10 cellular contexts compared by ENCODE assay signal in genomic region chr2:208363485-208363884, GRCh38. TPM values are rescaled to one million over a fixed set of nuclear protein-coding genes. Genes with fewer than 3 reads are reported as not detected.
DNase-seq lines count a peak whose midpoint lies in the region; ATAC-seq, FAIRE-seq and TF ChIP-seq lines count a peak whose summit lies in the region.
"Had no signal": no experiment of that assay in that cellular context is flagged by ENCODE, and none has a peak within 500 bp of the region (broad histone marks: within the 10 kb centered on the region; RNA-seq: fewer than 3 reads in every experiment).

No MANE protein-coding gene starts in this region.

- no peak for TF ChIP-seq CTCF in GM12878 (IDR thresholded peaks at IDR 0.05 in 2 of 3, conservative IDR thresholded peaks at IDR 0.05 in 1 of 3; ENCODE audit: control insufficient read depth in 2 of 3, extremely low read depth in 1 of 3, insufficient read depth in 1 of 3, low read depth in 3 of 3, low read length in 3 of 3)
- no peak for TF ChIP-seq CTCF in endodermal cell (conservative IDR thresholded peaks at IDR 0.05)
- TF ChIP-seq CTCF in omental fat pad (IDR thresholded peaks at IDR 0.05), result no peak

- ATAC-seq in GM19452 (IDR thresholded peaks at IDR 0.05; ENCODE audit: unreplicated experiment) (peak; percentile 74), HG03378 (IDR thresholded peaks at IDR 0.05; ENCODE audit: unreplicated experiment) (peak; percentile 84), GM12878 (peak; percentile 75), omental fat pad (ENCODE audit: low FRiP score) (no peak)

- TF ChIP-seq EP300 in GM12878 (IDR thresholded peaks at IDR 0.05; ENCODE audit: borderline replicate concordance in 1 of 2, control insufficient read depth in 1 of 2, low read depth in 2 of 2, low read length in 2 of 2), result no peak

- SMC1A ChIA-PET in GM12878 (lab: Charles Lee; ENCODE audit: uncharacterized antibody, unreplicated experiment), result no interaction called here

- no peaks in the 10 kb centered on the region for H3K4me1 Mint-ChIP-seq in endodermal cell

- DNase-seq in AG08395 (ENCODE audit: low spot score) (peak; percentile 31), GM12878 (ENCODE audit: low read depth, low spot score) (peak; percentile 23), NCI-H1417 treated with DMSO at 0.1 percent for 48 hours (lab: John Stamatoyannopoulos, UW) (no peak), endodermal cell (no peak), omental fat pad (ENCODE audit: low spot score) (no peak), small intestine (no peak)
- DNase-seq: NCI-H1436; stimulated activated CD4-positive, alpha-beta T cell treated with anti-CD3 and anti-CD28 coated beads, Interleukin-1b, Interleukin-23, amount 100 ng/mL, for 48 hours had no signal

- FAIRE-seq in GM12878 (lab: Jason Lieb, UNC) (no peak), small intestine (lab: Jason Lieb, UNC) (no peak)

- H3K27ac Mint-ChIP-seq in endodermal cell, result no peak overlapping the region

- BruUV-seq in GM12878 (replicated peaks; lab: Mats Ljungman, UMichigan), result no TSS peak

- intact Hi-C loops in GM12878 (cut with micrococcal nuclease; ENCODE audit: unreplicated experiment), result loop anchor here (5.0 kb wide), 1 partner anchor 96 kb away; the partner anchor contains the start of gene PIKFYVE

- H3K4me3 ChIP-seq in GM12878, result no peak overlapping the region
- no peak overlapping the region for H3K4me3 ChIP-seq in endodermal cell (ENCODE audit: low read length)
- no peak overlapping the region for H3K4me3 ChIP-seq in small intestine (ENCODE audit: low read depth in 1 of 2, low read length in 2 of 2)

- peaks cover 15% of the 10 kb centered on the region for H3K36me3 Mint-ChIP-seq in endodermal cell (ENCODE audit: low read depth)

- no peaks in the 10 kb centered on the region; the same call in 1 of the 2 replicates for H3K4me1 ChIP-seq in GM12878 (ENCODE audit: control insufficient read depth, insufficient read depth, low read length)
- H3K4me1 ChIP-seq in endodermal cell (ENCODE audit: control insufficient read depth, insufficient read depth, low read length), result no peaks in the 10 kb centered on the region
- no peaks in the 10 kb centered on the region for H3K4me1 ChIP-seq in small intestine (ENCODE audit: control insufficient read depth in 2 of 2, insufficient read depth in 1 of 2, low read depth in 1 of 2, low read length in 1 of 2)

- H3K36me3 ChIP-seq in GM12878 (ENCODE audit: control insufficient read depth in 2 of 2, insufficient read depth in 2 of 2, low read length in 1 of 2) (peaks cover 0 to 9% of the 10 kb centered on the region in 2 experiments; a peak in 2 of 4 replicates), endodermal cell (ENCODE audit: control insufficient read depth, insufficient read depth, low read length) (peaks cover 7% of the 10 kb centered on the region), small intestine (ENCODE audit: control insufficient read depth in 2 of 2, insufficient read depth in 2 of 2, low read length in 2 of 2) (no peaks in the 10 kb centered on the region)

- H3K27me3 ChIP-seq in GM12878 (replicated peaks in 1 of 2; ENCODE audit: control insufficient read depth in 2 of 2, insufficient read depth in 2 of 2, low read length in 1 of 2) (no peaks in the 10 kb centered on the region), endodermal cell (ENCODE audit: control insufficient read depth, insufficient read depth, low read length, poor library complexity, severe bottlenecking) (no peaks in the 10 kb centered on the region), small intestine (ENCODE audit: control insufficient read depth in 2 of 2, insufficient read depth in 2 of 2, low read length in 2 of 2) (no peaks in the 10 kb centered on the region)

- no peak overlapping the region for H2AFZ ChIP-seq in GM12878 (ENCODE audit: control insufficient read depth, low read depth, low read length)

- H3K9ac ChIP-seq in GM12878 (ENCODE audit: control insufficient read depth, insufficient read depth, low read length) (no peak overlapping the region), endodermal cell (ENCODE audit: extremely low read depth, low read length, poor library complexity, severe bottlenecking) (no peak overlapping the region)

- no peak for TF ChIP-seq POLR2A in GM12878 (IDR thresholded peaks at IDR 0.05; ENCODE audit: low read depth, low read length)

- no peaks in the 10 kb centered on the region for H3K79me2 ChIP-seq in GM12878 (ENCODE audit: control insufficient read depth, insufficient read depth, low read length)

- H3K27me3 Mint-ChIP-seq in endodermal cell (ENCODE audit: insufficient read depth), result no peaks in the 10 kb centered on the region

- H3K27ac ChIP-seq in GM12878 (ENCODE audit: control insufficient read depth, insufficient read depth) (no peak overlapping the region), endodermal cell (ENCODE audit: low read depth, low read length) (no peak overlapping the region), small intestine (ENCODE audit: low read depth in 1 of 2, low read length in 1 of 2) (no peak overlapping the region)

- in situ Hi-C loops in GM12878 (cut with MboI), result no loop called here

- CTCF ChIA-PET in GM12878 (lab: Yijun Ruan, JAX), result no interaction called here

- RAD21 ChIA-PET in GM12878 (lab: Charles Lee; ENCODE audit: unreplicated experiment), result no interaction called here

- H3K9me3 ChIP-seq in GM12878 (replicated peaks; ENCODE audit: control insufficient read depth, insufficient read depth, low read length) (peaks cover 3% of the 10 kb centered on the region; the same call in 2 of the 3 replicates), endodermal cell (ENCODE audit: control insufficient read depth, low read length) (peaks cover 13% of the 10 kb centered on the region), small intestine (ENCODE audit: control insufficient read depth, low read depth) (no peaks in the 10 kb centered on the region)

- WGBS in GM12878 (ENCODE audit: insufficient coverage, insufficient replicate concordance, low lambda C conversion rate, missing lambda C conversion rate), result 0% methylated on average over 2 of the region's 2 CpGs
- WGBS in endodermal cell (ENCODE audit: insufficient coverage in 1 of 2, insufficient read length in 1 of 2), 2 experiments, result 89% methylated on average over 2 of the region's 2 CpGs
- 58 to 77% (median 62%) methylated on average over 2 of the region's 2 CpGs for WGBS in small intestine, 3 donors

- no peak overlapping the region for H3K4me3 Mint-ChIP-seq in endodermal cell

- no peaks in the 10 kb centered on the region for H4K20me1 ChIP-seq in GM12878 (ENCODE audit: control insufficient read depth, insufficient read depth)

- POLR2A ChIA-PET in GM12878 (lab: Charles Lee), result interaction anchor here (0.6 kb wide), 1 partner anchor 18 kb away, joined by 3 read pairs; no protein-coding TSS in a partner anchor

- H3K9me3 Mint-ChIP-seq in endodermal cell, result peaks cover 16% of the 10 kb centered on the region

- no peak for TF ChIP-seq RAD21 in GM12878 (IDR thresholded peaks at IDR 0.05; ENCODE audit: insufficient read depth, low read depth, low read length)

- H3K4me2 ChIP-seq in GM12878 (ENCODE audit: control insufficient read depth, insufficient read depth), result no peak overlapping the region

TF ChIP-seq in GM12878, 131 proteins besides CTCF, POLR2A, EP300 and RAD21 (continues in another document):
- TF ChIP-seq RAD51 (IDR thresholded peaks at IDR 0.05) (no peak), IRF4 (IDR thresholded peaks at IDR 0.05; ENCODE audit: low read depth, low read length) (no peak), TCF12 (IDR thresholded peaks at IDR 0.05; ENCODE audit: low read depth, low read length) (no peak), MLLT1 (IDR thresholded peaks at IDR 0.05) (no peak), HCFC1 (IDR thresholded peaks at IDR 0.05; ENCODE audit: low read length) (no peak), ZNF274 (IDR thresholded peaks at IDR 0.05; ENCODE audit: insufficient read depth, insufficient read length) (no peak)

RNA-seq across cellular contexts. Expression of gene PTH2R, which starts 43.1 kb away (rescaled TPM):
- total RNA-seq in GM12878 (2013; cell fraction: nucleolus; rRNA removed), result 0.15 and 0.20 TPM in 2 replicates
- total RNA-seq in GM12878 (2014; rRNA removed), result 0.05 and 0.06 TPM in 2 replicates
- not detected in 2 replicates for total RNA-seq in GM12878 (2014; rRNA removed; fragmentation: Illumina TruSeq; extraction: Trizol)
- not detected in 2 replicates for total RNA-seq in GM12878 (2021)
- not detected for polyA plus RNA-seq in GM12878 (2011; ENCODE audit: low read depth)
- polyA plus RNA-seq in GM12878 (2011; rRNA removed), result 0.03 TPM in 2 replicates
- not detected in 2 replicates for polyA plus RNA-seq in GM12878 (2011; cell fraction: cytosol; rRNA removed)
- 0.04 and 0.13 TPM in 2 replicates for polyA plus RNA-seq in GM12878 (2011; cell fraction: nucleus; rRNA removed)
- polyA plus RNA-seq in GM12878 (2012), result not detected in 2 replicates
- 0.01 TPM in 1 of 2 replicates, not detected in the other for polyA plus RNA-seq in GM12878 (2014; fragmentation: Illumina TruSeq; extraction: Trizol)
- polyA plus RNA-seq in GM12878 (2014; fragmentation: Nextera tagmentation; extraction: Ambion mirVana), result not detected
- not detected in 2 replicates for polyA plus RNA-seq in GM12878 (2014; rRNA removed)
- not detected for polyA plus RNA-seq in GM12878 (2016; fragmentation: Nextera tagmentation; extraction: Ambion mirVana)
- polyA minus RNA-seq in GM12878 (2011; rRNA and poly(A)+ RNA removed), result 0.31 TPM in 1 of 2 replicates, not detected in the other
- polyA minus RNA-seq in GM12878 (2011; cell fraction: cytosol; rRNA and poly(A)+ RNA removed), result not detected in 2 replicates
- polyA minus RNA-seq in GM12878 (2011; cell fraction: nucleus; rRNA and poly(A)+ RNA removed), result 0.24 and 0.77 TPM in 2 replicates
- total RNA-seq in endodermal cell, result under 1 TPM in 1 of 2 donors, not detected in 1; 0.37 TPM
- not detected for polyA plus RNA-seq in endodermal cell (2013, experiment 1 of 2)
- polyA plus RNA-seq in endodermal cell (2013, experiment 2 of 2), result not detected
- total RNA-seq in omental fat pad, result under 1 TPM in 1 of 4 donors, not detected in 3; 0.28 TPM
- polyA plus RNA-seq in small intestine, result under 1 TPM in 1 of 3 donors, not detected in 2; 0.04 TPM

Comparison
In these comparisons a context has a peak if more than half of its experiments do, and no peak if none do; other contexts are left out.
1. DNase-seq: peak in AG08395 (single experiment) and GM12878 (single experiment); none in NCI-H1417 treated with DMSO at 0.1 percent for 48 hours (single experiment), endodermal cell (single experiment), omental fat pad (single experiment) and small intestine (single experiment).